14 cellular contexts compared by ENCODE assay signal in genomic region chr7:13333351-13333750, GRCh38.
DNase-seq lines count a peak whose midpoint lies in the region; ATAC-seq lines count a peak whose summit lies in the region.
"Had no signal": no experiment of that assay in that cellular context is flagged by ENCODE, and none has a peak within 500 bp of the region (broad histone marks: within the 10 kb centered on the region; RNA-seq: fewer than 3 reads in every experiment).

No MANE protein-coding gene starts in this region.

- no peaks in the 10 kb centered on the region for H3K36me3 ChIP-seq in Karpas-422 (ENCODE audit: insufficient read depth, low read length)
- H3K36me3 ChIP-seq: BE2C had no signal

- no peaks in the 10 kb centered on the region for H3K9me3 ChIP-seq in Karpas-422 (ENCODE audit: low read length)
- H3K9me3 ChIP-seq: BE2C, Caco-2 had no signal

- H3K4me3 ChIP-seq in Karpas-422 (ENCODE audit: low read length): no peak overlapping the region

- H3K4me2 ChIP-seq in Karpas-422 (ENCODE audit: low read depth, low read length, poor library complexity, severe bottlenecking): no peak overlapping the region

- H3K79me2 ChIP-seq in Karpas-422 (ENCODE audit: low read length): no peaks in the 10 kb centered on the region

- H3K9me2 ChIP-seq in Karpas-422 (replicated peaks; ENCODE audit: insufficient read depth, low read length): no peaks in the 10 kb centered on the region

- peak overlapping the region; percentile 27; the same call in 1 of the 2 replicates for H2AFZ ChIP-seq in Karpas-422 (ENCODE audit: low read length)

- no peak for ATAC-seq in GM18861 (IDR thresholded peaks at IDR 0.05; ENCODE audit: unreplicated experiment)
- ATAC-seq in activated naive CD4-positive, alpha-beta T cell treated with anti-CD3 and anti-CD28 coated beads, Interleukin-2, amount 50 U/mL, for 72 hours: no peak

- no peak overlapping the region for H3K27ac ChIP-seq in Karpas-422 (ENCODE audit: low read length)
- H3K27ac ChIP-seq: HL-60 had no signal

- no peaks in the 10 kb centered on the region for H4K20me1 ChIP-seq in Karpas-422 (ENCODE audit: insufficient read depth, low read depth, low read length)

- DNase-seq in Karpas-422 (no peak), dedifferentiated amniotic fluid mesenchymal stem cell (ENCODE audit: extremely low spot score) (peak; percentile 36), fibroblast of peridontal ligament (ENCODE audit: extremely low read depth) (peak; percentile 53), COLO829 (ENCODE audit: low spot score) (no peak)
- no peak for DNase-seq in activated naive CD4-positive, alpha-beta T cell treated with anti-CD3 and anti-CD28 coated beads, Interleukin-2, amount 50 U/mL, for 72 hours (ENCODE audit: low spot score in 2 of 2)
- DNase-seq: ACHN; BE2C; Caco-2; CD4-positive, CD25-positive, alpha-beta regulatory T cell; CD8-positive, alpha-beta memory T cell; GOT3; H9 had no signal

- H3K9ac ChIP-seq in Karpas-422 (ENCODE audit: low read length): no peak overlapping the region

- H3K27me3 ChIP-seq in Karpas-422 (ENCODE audit: low read length): no peaks in the 10 kb centered on the region
- H3K27me3 ChIP-seq: BE2C had no signal

- no peaks in the 10 kb centered on the region for H3K36me3 Mint-ChIP-seq in activated naive CD4-positive, alpha-beta T cell treated with anti-CD3 and anti-CD28 coated beads, Interleukin-2, amount 50 U/mL, for 72 hours
- H3K36me3 Mint-ChIP-seq: CD4-positive, CD25-positive, alpha-beta regulatory T cell; CD8-positive, alpha-beta memory T cell had no signal

- H3K4me1 ChIP-seq in Karpas-422 (ENCODE audit: low read length): 0 out of 2 replicates have a peak, but pooled peaks cover 2% of the 10 kb centered on the region
- H3K4me1 ChIP-seq: BE2C, Caco-2 had no signal

- no peak overlapping the region for H3K27ac Mint-ChIP-seq in activated naive CD4-positive, alpha-beta T cell treated with anti-CD3 and anti-CD28 coated beads, Interleukin-2, amount 50 U/mL, for 72 hours
- H3K27ac Mint-ChIP-seq: CD4-positive, CD25-positive, alpha-beta regulatory T cell; CD8-positive, alpha-beta memory T cell; H9 had no signal

- peaks cover 0 to 5% of the 10 kb centered on the region in 2 donors for H3K9me3 Mint-ChIP-seq in activated naive CD4-positive, alpha-beta T cell treated with anti-CD3 and anti-CD28 coated beads, Interleukin-2, amount 50 U/mL, for 72 hours
- H3K9me3 Mint-ChIP-seq: CD8-positive, alpha-beta memory T cell; H9 had no signal

Comparison
In these comparisons a context has a peak if more than half of its experiments do, and no peak if none do; other contexts are left out.
1. DNase-seq: peak in dedifferentiated amniotic fluid mesenchymal stem cell (single experiment) and fibroblast of peridontal ligament (single experiment); none in Karpas-422 (single experiment), COLO829 (single experiment) and activated naive CD4-positive, alpha-beta T cell treated with anti-CD3 and anti-CD28 coated beads, Interleukin-2, amount 50 U/mL, for 72 hours (0 of 2).